ENCODE assay signal across 11 cellular contexts in the genomic region with DNA sequence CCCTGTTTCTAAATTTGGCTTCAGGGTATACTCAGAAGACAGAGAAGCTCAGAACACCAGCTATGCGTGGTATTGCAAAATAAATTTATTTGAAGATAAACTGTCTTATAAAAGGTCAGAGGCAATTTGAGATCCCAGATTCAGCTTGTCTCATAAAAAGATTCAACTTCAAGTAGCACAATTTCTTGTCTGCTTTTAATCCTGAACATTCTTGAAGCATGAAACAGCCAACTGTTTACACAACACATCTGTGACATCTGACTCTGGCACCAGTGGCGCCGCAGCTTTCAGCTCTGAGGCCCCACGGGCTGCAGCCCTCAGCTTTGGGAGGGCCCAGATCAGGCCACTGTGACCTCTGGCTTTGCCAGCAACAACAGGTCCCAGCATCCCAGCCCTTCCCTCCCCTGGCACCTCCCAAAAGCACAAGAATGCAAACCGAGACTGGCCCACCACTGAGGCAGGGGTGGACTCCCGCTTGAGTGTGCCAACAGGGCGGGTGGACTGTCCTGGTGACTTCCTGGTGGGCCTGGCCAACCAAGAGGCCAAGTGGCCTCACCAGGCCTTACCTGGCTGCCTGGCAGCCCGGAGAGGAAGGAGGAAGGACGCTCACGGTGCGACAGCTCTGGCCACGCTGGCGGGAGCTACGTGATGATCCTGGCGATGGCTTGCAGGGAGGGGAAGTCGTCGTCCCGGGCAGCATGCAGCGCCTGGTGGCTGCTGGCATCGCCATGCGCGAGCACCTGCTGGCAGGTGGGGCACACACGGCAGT. TPM values are rescaled to one million over a fixed set of nuclear protein-coding genes. Genes with fewer than 3 reads are reported as not detected.
DNase-seq lines count a peak whose midpoint lies in the region.
"Had no signal": no experiment of that assay in that cellular context is flagged by ENCODE, and none has a peak within 500 bp of the region (broad histone marks: within the 10 kb centered on the region; RNA-seq: fewer than 3 reads in every experiment).

No MANE protein-coding gene starts in this region.

- no peak overlapping the region for H2BK15ac ChIP-seq in neuronal stem cell (ENCODE audit: low read length)

- no peak overlapping the region for H2AFZ ChIP-seq in neuronal stem cell (ENCODE audit: low read length)

- H4K91ac ChIP-seq in neuronal stem cell (ENCODE audit: low read depth, low read length, poor library complexity) = no peak overlapping the region

- H2BK120ac ChIP-seq in neuronal stem cell (ENCODE audit: low read depth, low read length) = no peak overlapping the region

- H3K18ac ChIP-seq in neuronal stem cell (ENCODE audit: low read length) = peak overlapping the region; percentile 17

- no peak overlapping the region for H3K9ac ChIP-seq in neuronal stem cell (ENCODE audit: low read depth, low read length, poor library complexity)

- no peak overlapping the region for H3K4me2 ChIP-seq in neuronal stem cell (ENCODE audit: insufficient read depth, low read length, poor library complexity, severe bottlenecking)

- no peaks in the 10 kb centered on the region for H3K9me3 ChIP-seq in neuronal stem cell (replicated peaks in 1 of 2; ENCODE audit: control insufficient read depth in 2 of 2, insufficient read depth in 1 of 2, low read depth in 1 of 2, low read length in 2 of 2)

- H3K79me1 ChIP-seq in neuronal stem cell (ENCODE audit: low read depth, low read length) = peaks cover 15% of the 10 kb centered on the region

- H3K23ac ChIP-seq in neuronal stem cell (ENCODE audit: low read depth, low read length, poor library complexity) = no peak overlapping the region

- no peak overlapping the region for H3K4ac ChIP-seq in neuronal stem cell (ENCODE audit: low read length)

- H3K4me3 ChIP-seq in neuronal stem cell (ENCODE audit: low read length in 2 of 2) = no peak overlapping the region
- H3K4me3 ChIP-seq: coronary artery had no signal

- no peak overlapping the region for H2AK5ac ChIP-seq in neuronal stem cell (ENCODE audit: low read depth, low read length)

- no peaks in the 10 kb centered on the region for H3K4me1 ChIP-seq in neuronal stem cell (ENCODE audit: control insufficient read depth in 2 of 2, insufficient read depth in 1 of 2, low read depth in 1 of 2, low read length in 2 of 2)

- WGBS in neuronal stem cell (ENCODE audit: extremely low coverage in 2 of 2, insufficient read length in 2 of 2, insufficient replicate concordance in 1 of 2), 2 donors = no CpG with 5 or more reads among the region's 23 CpGs

- H3K27ac ChIP-seq in angular gyrus (ENCODE audit: low read depth, low read length) = peak overlapping the region; percentile 71
- H3K27ac ChIP-seq in neuronal stem cell (replicated peaks; ENCODE audit: low read length) = no peak overlapping the region

- H3K36me3 ChIP-seq in neuronal stem cell (replicated peaks in 1 of 2; ENCODE audit: control insufficient read depth in 2 of 2, insufficient read depth in 2 of 2, low read length in 2 of 2) = peaks cover 40 to 64% of the 10 kb centered on the region in 2 donors

- no peak overlapping the region for H2BK5ac ChIP-seq in neuronal stem cell (ENCODE audit: low read length)

- H4K8ac ChIP-seq in neuronal stem cell (ENCODE audit: low read depth, low read length) = no peak overlapping the region

- DNase-seq in GM03348 (ENCODE audit: low spot score) = peak; percentile 49
- DNase-seq in neuronal stem cell (ENCODE audit: low spot score) = no peak
- DNase-seq in HPDE6-E6E7 (ENCODE audit: extremely low spot score) = no peak
- DNase-seq in inferior parietal cortex (ENCODE audit: extremely low spot score) = no peak
- DNase-seq in activated naive CD4-positive, alpha-beta T cell treated with Interleukin-2 at 50 U/mL for 16 hours = no peak
- DNase-seq: foreskin melanocyte, NCI-H1092, RPMI8226, T1000 had no signal

- no peak overlapping the region for H3K14ac ChIP-seq in neuronal stem cell (ENCODE audit: low read length)

- H3K27me3 ChIP-seq in neuronal stem cell (ENCODE audit: control insufficient read depth in 3 of 3, insufficient read depth in 3 of 3, low read depth in 1 of 3, low read length in 3 of 3) = peaks cover 0 to 5% (median 0%) of the 10 kb centered on the region in 3 experiments

- no peak overlapping the region for H2BK12ac ChIP-seq in neuronal stem cell (ENCODE audit: low read length)

RNA-seq across cellular contexts. Expression of gene SYNGR3, which starts 8.0 kb away (rescaled TPM):
- 17.3 TPM for polyA plus RNA-seq in neuronal stem cell (2013, experiment 1 of 2)
- 17.9 TPM for polyA plus RNA-seq in neuronal stem cell (2013, experiment 2 of 2)

RNA-seq across cellular contexts. Expression of gene ZNF598, which starts 11.8 kb away (rescaled TPM):
- 21.3 TPM for polyA plus RNA-seq in neuronal stem cell (2013, experiment 1 of 2)
- 20.9 TPM for polyA plus RNA-seq in neuronal stem cell (2013, experiment 2 of 2)

RNA-seq across cellular contexts. Expression of gene GFER, which starts 13.8 kb away (rescaled TPM):
- polyA plus RNA-seq in neuronal stem cell (2013, experiment 1 of 2) = 32.3 TPM
- 33.5 TPM for polyA plus RNA-seq in neuronal stem cell (2013, experiment 2 of 2)

RNA-seq across cellular contexts. Expression of gene NOXO1, which starts 16.5 kb away (rescaled TPM):
- 0.14 TPM for polyA plus RNA-seq in neuronal stem cell (2013, experiment 1 of 2)
- 0.08 TPM for polyA plus RNA-seq in neuronal stem cell (2013, experiment 2 of 2)

RNA-seq across cellular contexts. Expression of gene NPW, which starts 21.8 kb away (rescaled TPM):
- polyA plus RNA-seq in neuronal stem cell (2013, experiment 1 of 2) = 2.0 TPM
- 1.7 TPM for polyA plus RNA-seq in neuronal stem cell (2013, experiment 2 of 2)
